In the genomic region with DNA sequence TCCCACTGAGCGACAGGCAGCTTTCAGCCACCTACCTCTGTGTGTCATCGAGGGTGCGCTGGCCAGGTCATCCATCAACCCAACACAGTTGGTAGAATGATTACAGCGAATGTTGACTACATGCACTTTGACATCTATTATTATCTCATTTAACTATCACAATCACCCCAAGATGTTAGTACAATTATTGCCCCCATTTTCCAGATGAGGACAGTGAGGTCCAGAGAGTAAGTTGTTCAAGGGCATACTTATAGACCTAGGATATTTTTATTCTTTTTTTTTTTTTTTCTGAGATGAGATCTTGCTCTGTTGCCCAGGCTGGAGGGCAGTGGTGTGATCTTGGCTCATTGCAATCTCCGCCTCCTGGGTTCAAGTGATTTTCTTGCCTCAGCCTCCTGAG, we compare ENCODE assay signal across 1 cellular context.
TF ChIP-seq lines count a peak whose summit lies in the region.

No MANE protein-coding gene starts in this region.

TF ChIP-seq in H1, 55 proteins besides CTCF, POLR2A, EP300 and RAD21:
- TF ChIP-seq HDAC6 (IDR thresholded peaks at IDR 0.05; ENCODE audit: low read depth, low read length) (no peak), TCF12 (IDR thresholded peaks at IDR 0.05; ENCODE audit: low read depth, low read length) (no peak), MAFK (IDR thresholded peaks at IDR 0.05; ENCODE audit: low read depth, low read length) (no peak), KDM1A (IDR thresholded peaks at IDR 0.05; ENCODE audit: borderline replicate concordance, low read length) (no peak)
